In the genomic region with DNA sequence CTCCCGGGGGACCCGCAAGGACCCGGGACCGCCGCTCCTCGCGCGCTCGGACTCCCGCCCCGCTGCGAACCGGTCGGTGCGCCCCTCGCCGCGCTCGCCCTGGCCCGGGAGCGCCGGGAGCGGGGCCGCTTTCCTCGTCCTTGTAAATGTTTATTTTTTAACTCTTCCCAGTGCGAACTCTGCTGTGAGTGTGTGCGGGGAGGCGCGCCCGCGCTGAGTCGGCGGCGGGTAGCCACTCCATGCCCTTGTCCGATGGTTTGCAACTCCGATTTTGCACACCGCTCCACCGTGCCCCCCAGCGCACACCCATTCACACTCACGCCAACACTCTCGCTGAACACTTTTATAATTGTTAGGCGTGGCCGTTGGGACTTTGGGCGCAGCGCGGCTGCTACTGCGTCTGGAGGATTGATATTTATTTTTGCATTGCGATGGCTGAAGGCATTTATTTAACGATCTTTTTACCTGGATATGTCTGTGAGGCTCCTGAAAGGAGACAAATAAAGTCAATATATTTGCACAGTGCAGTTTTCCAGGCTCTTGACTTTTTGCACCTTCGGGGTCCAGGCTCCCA, we compare ENCODE assay signal across 8 cellular contexts. TPM values are rescaled to one million over a fixed set of nuclear protein-coding genes. Genes with fewer than 3 reads are reported as not detected.
DNase-seq lines count a peak whose midpoint lies in the region; ATAC-seq and TF ChIP-seq lines count a peak whose summit lies in the region.

No MANE protein-coding gene starts in this region.

- DNase-seq in GM06990 (ENCODE audit: extremely low read depth, insufficient read length): no peak
- DNase-seq in RPMI8226: peak; percentile 34
- DNase-seq in epithelial cell of esophagus (ENCODE audit: low read depth): peak; percentile 23
- peak in 2 of 5 donors; percentile 53 to 76 for DNase-seq in ovary
- DNase-seq in posterior cingulate gyrus: no peak
- no peak for DNase-seq in iPS-NIHi11 (ENCODE audit: low spot score)
- no peak for DNase-seq in amniotic stem cell (lab: John Stamatoyannopoulos, UW)

- H3K36me3 ChIP-seq in GM06990 (ENCODE audit: control insufficient read depth, insufficient read depth, low read length): no peaks in the 10 kb centered on the region
- H3K36me3 ChIP-seq in ovary: no peaks in the 10 kb centered on the region

- H3K27me3 ChIP-seq in GM06990 (replicated peaks; ENCODE audit: control insufficient read depth, insufficient read depth, low read length) (peaks cover 6% of the 10 kb centered on the region), ovary (no peaks in the 10 kb centered on the region)

- peak overlapping the region; percentile 86 to 97 for H3K27ac ChIP-seq in ovary

- H3K4me3 ChIP-seq in GM06990 (replicated peaks; ENCODE audit: low read depth, low read length) (0 out of 2 replicates have a peak overlapping the region, but pooled peaks have one; percentile 5), epithelial cell of esophagus (ENCODE audit: low read length) (peak overlapping the region; percentile 25), ovary (peak overlapping the region; percentile 94)

- no peaks in the 10 kb centered on the region for H3K9me3 ChIP-seq in ovary

- TF ChIP-seq POLR2A in ovary (IDR thresholded peaks at IDR 0.05): no peak

- intact Hi-C loops in ovary (cut with DNase I): loop anchor here in 3 of 4 donors (2.0 to 10.0 kb wide), 6 partner anchors 36 to 94 kb away; no protein-coding TSS in a partner anchor
- intact Hi-C loops in posterior cingulate gyrus (cut with DNase I): loop anchor here (5.0 kb wide), 1 partner anchor 89 kb away; no protein-coding TSS in a partner anchor

- TF ChIP-seq CTCF in GM06990 (IDR thresholded peaks at IDR 0.05; ENCODE audit: insufficient read depth, low read length, poor library complexity, severe bottlenecking) (no peak), epithelial cell of esophagus (IDR thresholded peaks at IDR 0.05; ENCODE audit: insufficient read depth, low read depth, low read length, missing control alignments) (no peak), ovary (IDR thresholded peaks at IDR 0.05) (peak in 1 of 3 donors; percentile 10)

- TF ChIP-seq EP300 in ovary (IDR thresholded peaks at IDR 0.05): no peak

- WGBS in ovary, 3 donors: 0% methylated on average over 48 to 50 of the region's 50 CpGs

- ATAC-seq in HG03159 (IDR thresholded peaks at IDR 0.05; ENCODE audit: unreplicated experiment): no peak

- peaks cover 3% of the 10 kb centered on the region for H3K4me1 ChIP-seq in ovary (ENCODE audit: insufficient read depth)

RNA-seq across cellular contexts. Expression of a gene that starts 1.0 kb away (rescaled TPM):
- 1,000 to 10,000 TPM in 2 of 7 donors, 100 to 1,000 TPM in 5; 213 to 1,276 (median 506) TPM for total RNA-seq in ovary
- polyA plus RNA-seq in ovary: 100 to 1,000 TPM in 1 of 2 donors, 10 to 100 TPM in 1; 35.9 to 218 TPM

Comparison
In these comparisons a context has a peak if more than half of its experiments do, and no peak if none do; other contexts are left out.
1. DNase-seq: peak in RPMI8226 (single experiment) and epithelial cell of esophagus (single experiment); none in GM06990 (single experiment), posterior cingulate gyrus (0 of 10), iPS-NIHi11 (single experiment) and amniotic stem cell (single experiment).
2. H3K4me3 ChIP-seq: peak in every context shown above with its lines; median percentile 94 in ovary; 25 in epithelial cell of esophagus; 5 in GM06990.